In genomic region chr18:54480616-54481015, GRCh38 we compare ENCODE assay signal across 1 cellular context.
TF ChIP-seq lines count a peak whose summit lies in the region.

No MANE protein-coding gene starts in this region.

TF ChIP-seq in WTC11, 78 proteins besides CTCF, POLR2A, EP300 and RAD21 (continued from another document):
- TF ChIP-seq, protein P1, sequence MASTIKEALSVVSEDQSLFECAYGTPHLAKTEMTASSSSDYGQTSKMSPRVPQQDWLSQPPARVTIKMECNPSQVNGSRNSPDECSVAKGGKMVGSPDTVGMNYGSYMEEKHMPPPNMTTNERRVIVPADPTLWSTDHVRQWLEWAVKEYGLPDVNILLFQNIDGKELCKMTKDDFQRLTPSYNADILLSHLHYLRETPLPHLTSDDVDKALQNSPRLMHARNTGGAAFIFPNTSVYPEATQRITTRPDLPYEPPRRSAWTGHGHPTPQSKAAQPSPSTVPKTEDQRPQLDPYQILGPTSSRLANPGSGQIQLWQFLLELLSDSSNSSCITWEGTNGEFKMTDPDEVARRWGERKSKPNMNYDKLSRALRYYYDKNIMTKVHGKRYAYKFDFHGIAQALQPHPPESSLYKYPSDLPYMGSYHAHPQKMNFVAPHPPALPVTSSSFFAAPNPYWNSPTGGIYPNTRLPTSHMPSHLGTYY (CRISPR knock-in tag; IDR thresholded peaks at IDR 0.05): no peak
- TF ChIP-seq ZBTB43 (CRISPR knock-in tag; IDR thresholded peaks at IDR 0.05) (no peak), AFF4 (CRISPR knock-in tag; IDR thresholded peaks at IDR 0.05; ENCODE audit: borderline replicate concordance) (no peak), TEAD1 (CRISPR knock-in tag; IDR thresholded peaks at IDR 0.05) (no peak)
